In genomic region chr7:98051118-98051744, GRCh38 we compare ENCODE assay signal across 8 cellular contexts. TPM values are rescaled to one million over a fixed set of nuclear protein-coding genes. Genes with fewer than 3 reads are reported as not detected.
DNase-seq lines count a peak whose midpoint lies in the region; ATAC-seq and TF ChIP-seq lines count a peak whose summit lies in the region.

No MANE protein-coding gene starts in this region.

- peak overlapping the region; percentile 3; the same call in 1 of the 2 replicates for H3K4me3 ChIP-seq in H7 (ENCODE audit: insufficient read depth, low read depth, low read length)
- H3K4me3 ChIP-seq in thyroid gland (replicated peaks in 1 of 3): no peak overlapping the region

- 18% methylated on average over 24 of the region's 24 CpGs for WGBS in thyroid gland, 2 donors

- TF ChIP-seq POLR2A in thyroid gland (IDR thresholded peaks at IDR 0.05): no peak

- H3K27me3 Mint-ChIP-seq in chondrocyte (ENCODE audit: low read depth): peaks cover 21% of the 10 kb centered on the region

- H3K4me1 ChIP-seq in thyroid gland: no peaks in the 10 kb centered on the region

- no peak overlapping the region for H3K27ac ChIP-seq in thyroid gland

- H3K36me3 ChIP-seq in H7 (replicated peaks; ENCODE audit: control insufficient read depth, insufficient read depth, low read length) (no peaks in the 10 kb centered on the region), thyroid gland (no peaks in the 10 kb centered on the region)

- intact Hi-C loops in thyroid gland (cut with DNase I): no loop called here

- DNase-seq in H7 (peak; percentile 92), SK-N-DZ (ENCODE audit: low spot score) (peak; percentile 54), chondrocyte (ENCODE audit: low spot score) (no peak), thyroid gland (no peak), omental fat pad (ENCODE audit: low spot score) (no peak)
- peak; percentile 4 for DNase-seq in activated naive CD8-positive, alpha-beta T cell treated with anti-CD3 and anti-CD28 coated beads, Interleukin-2, amount 50 U/mL, for 16 hours (ENCODE audit: low read depth, low spot score)
- peak; percentile 52 to 60 (median 53) for DNase-seq in stimulated activated CD4-positive, alpha-beta T cell treated with anti-CD3 and anti-CD28 coated beads, Interleukin-12 subunit alpha, Interleukin-12 subunit beta, amount 100 ng/mL, for 48 hours (ENCODE audit: low read depth in 2 of 3, low spot score in 1 of 3)

- H3K4me3 Mint-ChIP-seq in chondrocyte (ENCODE audit: unreplicated experiment): no peak overlapping the region

- H3K9me3 Mint-ChIP-seq in chondrocyte (ENCODE audit: low read depth): no peaks in the 10 kb centered on the region

- TF ChIP-seq CTCF in chondrocyte (IDR thresholded peaks at IDR 0.05) (no peak), thyroid gland (IDR thresholded peaks at IDR 0.05) (no peak), omental fat pad (IDR thresholded peaks at IDR 0.05) (no peak)

- no peaks in the 10 kb centered on the region for H3K36me3 Mint-ChIP-seq in chondrocyte (ENCODE audit: low read depth)

- H3K4me1 Mint-ChIP-seq in chondrocyte (ENCODE audit: low read depth): no peaks in the 10 kb centered on the region

- H3K27me3 ChIP-seq in H7 (ENCODE audit: control insufficient read depth, insufficient read depth, low read length) (no peaks in the 10 kb centered on the region), thyroid gland (no peaks in the 10 kb centered on the region)

- no peak overlapping the region for H3K27ac Mint-ChIP-seq in chondrocyte (ENCODE audit: unreplicated experiment)

- no peaks in the 10 kb centered on the region for H3K9me3 ChIP-seq in thyroid gland

- no peak for ATAC-seq in GM18870 (IDR thresholded peaks at IDR 0.05; ENCODE audit: unreplicated experiment)
- ATAC-seq in omental fat pad (ENCODE audit: low FRiP score): no peak

RNA-seq across cellular contexts. Expression of gene LMTK2, which starts 55.4 kb away (rescaled TPM):
- total RNA-seq in H7 (2014; rRNA removed; shearing (Covaris generic)): 12.6 and 15.0 TPM in 2 replicates
- 8.2 and 9.1 TPM in 2 replicates for polyA plus RNA-seq in SK-N-DZ (2014; cell fraction: cytosol; rRNA removed)
- 6.6 and 9.7 TPM in 2 replicates for polyA plus RNA-seq in SK-N-DZ (2014; cell fraction: nucleus; rRNA removed)
- 14.9 to 15.2 TPM (median 15.0 TPM) in 3 replicates for total RNA-seq in chondrocyte
- 10 to 100 TPM; 22.0 to 36.5 (median 26.6) TPM for total RNA-seq in thyroid gland
- total RNA-seq in omental fat pad: 10 to 100 TPM; 11.0 to 15.8 (median 12.0) TPM

Comparison
In these comparisons a context has a peak if more than half of its experiments do, and no peak if none do; other contexts are left out.
1. DNase-seq: peak in H7 (single experiment), SK-N-DZ (single experiment), activated naive CD8-positive, alpha-beta T cell treated with anti-CD3 and anti-CD28 coated beads, Interleukin-2, amount 50 U/mL, for 16 hours (single experiment) and stimulated activated CD4-positive, alpha-beta T cell treated with anti-CD3 and anti-CD28 coated beads, Interleukin-12 subunit alpha, Interleukin-12 subunit beta, amount 100 ng/mL, for 48 hours (3 of 3); none in chondrocyte (single experiment), thyroid gland (0 of 2) and omental fat pad (single experiment).